ENCODE assay signal across 8 cellular contexts in the genomic region with DNA sequence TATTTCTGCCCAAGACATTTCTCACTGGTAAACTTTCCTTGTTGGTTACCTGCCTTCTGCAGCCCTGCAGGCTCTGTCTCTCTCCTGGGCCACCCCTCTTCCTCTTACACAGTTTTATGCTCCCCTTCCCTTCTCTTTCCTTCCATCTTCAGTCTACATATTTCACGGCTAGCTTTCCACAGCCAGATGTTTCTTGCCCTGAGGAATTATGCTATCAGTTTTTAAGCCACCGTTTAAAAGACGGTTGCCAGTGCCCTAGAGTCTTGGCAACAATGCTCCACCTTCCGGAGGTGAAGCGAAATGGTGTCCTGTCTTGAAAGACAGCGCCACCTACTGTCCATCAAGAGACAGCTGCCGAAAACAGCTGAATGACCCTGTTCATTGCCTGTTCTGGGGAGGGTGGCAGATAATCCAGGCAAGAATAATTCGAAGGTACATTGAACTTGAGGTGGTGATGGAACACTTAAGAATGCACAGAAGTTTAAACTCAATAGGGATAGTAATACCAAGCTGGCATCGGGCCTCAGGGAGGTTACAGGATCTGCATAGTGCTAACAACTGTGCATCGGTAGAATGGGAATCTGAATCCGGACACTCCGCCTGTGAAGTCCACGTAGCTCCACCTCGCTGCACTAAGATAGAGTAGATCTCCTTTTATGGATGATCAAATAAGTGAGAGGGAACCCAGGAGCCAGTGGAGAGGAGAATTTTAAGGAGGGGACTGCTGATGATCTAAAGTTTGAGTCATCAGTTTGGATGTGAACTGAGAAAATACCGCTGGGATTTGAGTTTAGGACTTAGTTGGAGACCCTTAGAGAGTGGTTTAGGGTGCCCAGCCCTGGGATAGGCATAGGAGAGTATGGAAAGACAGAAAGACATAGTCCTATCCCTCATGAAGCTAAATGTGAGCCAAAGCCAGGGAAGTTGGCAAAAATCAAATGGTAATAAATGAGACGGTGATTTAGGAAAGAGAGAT. TPM values are rescaled to one million over a fixed set of nuclear protein-coding genes. Genes with fewer than 3 reads are reported as not detected.
DNase-seq lines count a peak whose midpoint lies in the region; ATAC-seq, FAIRE-seq and TF ChIP-seq lines count a peak whose summit lies in the region.

No MANE protein-coding gene starts in this region.

- no peaks in the 10 kb centered on the region for H3K36me3 ChIP-seq in ACC112 (ENCODE audit: insufficient read depth, low read length)
- no peaks in the 10 kb centered on the region for H3K36me3 ChIP-seq in neuronal stem cell (replicated peaks in 1 of 2; ENCODE audit: control insufficient read depth in 2 of 2, insufficient read depth in 2 of 2, low read length in 2 of 2)

- H3K4ac ChIP-seq in neuronal stem cell (ENCODE audit: low read length) = no peak overlapping the region

- H3K9me3 ChIP-seq in neuronal stem cell (replicated peaks in 1 of 2; ENCODE audit: control insufficient read depth in 2 of 2, insufficient read depth in 1 of 2, low read depth in 1 of 2, low read length in 2 of 2) = no peaks in the 10 kb centered on the region

- no peaks in the 10 kb centered on the region for H3K9me3 Mint-ChIP-seq in activated T-helper 17 cell treated with anti-CD3 and anti-CD28 coated beads, Interleukin-2, amount 50 U/mL, for 72 hours

- no peak overlapping the region for H2AK5ac ChIP-seq in neuronal stem cell (ENCODE audit: low read depth, low read length)

- no peak overlapping the region for H3K9ac ChIP-seq in neuronal stem cell (ENCODE audit: low read depth, low read length, poor library complexity)

- peaks cover 47% of the 10 kb centered on the region for H3K27me3 Mint-ChIP-seq in activated T-helper 17 cell treated with anti-CD3 and anti-CD28 coated beads, Interleukin-2, amount 50 U/mL, for 72 hours

- peak; percentile 71 for DNase-seq in GM18507 (ENCODE audit: extremely low spot score, insufficient read length, low read depth)
- peak; percentile 70 to 86 for DNase-seq in SHP77 (lab: John Stamatoyannopoulos, UW)
- DNase-seq in fibroblast of the conjunctiva (ENCODE audit: low read depth) = peak; percentile 74
- peak; percentile 79 for DNase-seq in neuronal stem cell (ENCODE audit: low spot score)
- DNase-seq in substantia nigra (lab: John Stamatoyannopoulos, UW) = peak in 38 of 49 donors; percentile 2 to 77 (median 34)

- peak overlapping the region; percentile 9 for H2AFZ ChIP-seq in ACC112 (ENCODE audit: low read length, unreplicated experiment)
- H2AFZ ChIP-seq in neuronal stem cell (ENCODE audit: low read length) = no peak overlapping the region

- H3K27me3 ChIP-seq in ACC112 (ENCODE audit: insufficient read depth, low read length) = peaks cover 84% of the 10 kb centered on the region
- H3K27me3 ChIP-seq in neuronal stem cell (ENCODE audit: control insufficient read depth in 3 of 3, insufficient read depth in 3 of 3, low read depth in 1 of 3, low read length in 3 of 3) = peaks cover 8 to 54% (median 41%) of the 10 kb centered on the region in 3 experiments

- no peak overlapping the region for H4K91ac ChIP-seq in neuronal stem cell (ENCODE audit: low read depth, low read length, poor library complexity)

- H3K79me1 ChIP-seq in neuronal stem cell (ENCODE audit: low read depth, low read length) = no peaks in the 10 kb centered on the region

- WGBS in neuronal stem cell (ENCODE audit: extremely low coverage in 2 of 2, insufficient read length in 2 of 2, insufficient replicate concordance in 1 of 2), 2 donors = no CpG with 5 or more reads among the region's 16 CpGs

- H3K4me3 ChIP-seq in ACC112 (ENCODE audit: low read depth, low read length) = peak overlapping the region; percentile 58; the same call in 1 of the 2 replicates
- H3K4me3 ChIP-seq in neuronal stem cell (ENCODE audit: low read length in 2 of 2) = no peak overlapping the region

- H3K4me3 Mint-ChIP-seq in activated T-helper 17 cell treated with anti-CD3 and anti-CD28 coated beads, Interleukin-2, amount 50 U/mL, for 72 hours = peak overlapping the region; percentile 2

- H2BK15ac ChIP-seq in neuronal stem cell (ENCODE audit: low read length) = no peak overlapping the region

- H3K18ac ChIP-seq in neuronal stem cell (ENCODE audit: low read length) = no peak overlapping the region

- peak; percentile 86 for ATAC-seq in activated T-helper 17 cell treated with anti-CD3 and anti-CD28 coated beads, Interleukin-2, amount 50 U/mL, for 72 hours (replicated peaks)

- H3K4me1 ChIP-seq in ACC112 (ENCODE audit: control insufficient read depth, insufficient read depth, low read length, unreplicated experiment) = peaks cover 10% of the 10 kb centered on the region
- H3K4me1 ChIP-seq in neuronal stem cell (ENCODE audit: control insufficient read depth in 2 of 2, insufficient read depth in 1 of 2, low read depth in 1 of 2, low read length in 2 of 2) = peaks cover 0 to 3% of the 10 kb centered on the region in 2 donors

- H2BK120ac ChIP-seq in neuronal stem cell (ENCODE audit: low read depth, low read length) = no peak overlapping the region

- H2BK5ac ChIP-seq in neuronal stem cell (ENCODE audit: low read length) = no peak overlapping the region

- peak; percentile 91 for FAIRE-seq in GM18507 (lab: Jason Lieb, UNC)

- peaks cover 7% of the 10 kb centered on the region for H3K4me1 Mint-ChIP-seq in activated T-helper 17 cell treated with anti-CD3 and anti-CD28 coated beads, Interleukin-2, amount 50 U/mL, for 72 hours

- TF ChIP-seq CTCF in LNCAP (IDR thresholded peaks at IDR 0.05) = peak; percentile 98

- no peak overlapping the region for H2BK12ac ChIP-seq in neuronal stem cell (ENCODE audit: low read length)

- peak overlapping the region; percentile 2 for H3K27ac Mint-ChIP-seq in activated T-helper 17 cell treated with anti-CD3 and anti-CD28 coated beads, Interleukin-2, amount 50 U/mL, for 72 hours

- H3K4me2 ChIP-seq in neuronal stem cell (ENCODE audit: insufficient read depth, low read length, poor library complexity, severe bottlenecking) = no peak overlapping the region

- no peak overlapping the region for H3K27ac ChIP-seq in ACC112 (ENCODE audit: low read depth, low read length)
- H3K27ac ChIP-seq in neuronal stem cell (replicated peaks; ENCODE audit: low read length) = no peak overlapping the region
- H3K27ac ChIP-seq in substantia nigra (ENCODE audit: low read depth, low read length, poor library complexity, severe bottlenecking) = no peak overlapping the region

- H3K79me2 ChIP-seq in ACC112 (ENCODE audit: control insufficient read depth, insufficient read depth, low read length, unreplicated experiment) = no peaks in the 10 kb centered on the region

- H3K23ac ChIP-seq in neuronal stem cell (ENCODE audit: low read depth, low read length, poor library complexity) = no peak overlapping the region

- H4K8ac ChIP-seq in neuronal stem cell (ENCODE audit: low read depth, low read length) = no peak overlapping the region

- no peaks in the 10 kb centered on the region for H3K36me3 Mint-ChIP-seq in activated T-helper 17 cell treated with anti-CD3 and anti-CD28 coated beads, Interleukin-2, amount 50 U/mL, for 72 hours (ENCODE audit: low read depth)

- H3K14ac ChIP-seq in neuronal stem cell (ENCODE audit: low read length) = no peak overlapping the region

RNA-seq across cellular contexts. Expression of a gene that starts 4.8 kb away (rescaled TPM):
- total RNA-seq in activated T-helper 17 cell treated with anti-CD3 and anti-CD28 coated beads, Interleukin-2, amount 50 U/mL, for 72 hours = not detected
- not detected for polyA plus RNA-seq in neuronal stem cell (2013, experiment 1 of 2)
- not detected for polyA plus RNA-seq in neuronal stem cell (2013, experiment 2 of 2)

RNA-seq across cellular contexts. Expression of a gene that starts 18.3 kb away (rescaled TPM):
- total RNA-seq in activated T-helper 17 cell treated with anti-CD3 and anti-CD28 coated beads, Interleukin-2, amount 50 U/mL, for 72 hours = not detected
- not detected for polyA plus RNA-seq in neuronal stem cell (2013, experiment 1 of 2)
- not detected for polyA plus RNA-seq in neuronal stem cell (2013, experiment 2 of 2)

RNA-seq across cellular contexts. Expression of a gene that starts 29.8 kb away (rescaled TPM):
- total RNA-seq in activated T-helper 17 cell treated with anti-CD3 and anti-CD28 coated beads, Interleukin-2, amount 50 U/mL, for 72 hours = under 1 TPM in 1 of 2 donors, not detected in 1; 0.16 TPM
- polyA plus RNA-seq in neuronal stem cell (2013, experiment 1 of 2) = not detected
- polyA plus RNA-seq in neuronal stem cell (2013, experiment 2 of 2) = not detected

RNA-seq across cellular contexts. Expression of a gene that starts 32.2 kb away (rescaled TPM):
- not detected for total RNA-seq in activated T-helper 17 cell treated with anti-CD3 and anti-CD28 coated beads, Interleukin-2, amount 50 U/mL, for 72 hours
- polyA plus RNA-seq in neuronal stem cell (2013, experiment 1 of 2) = 0.07 TPM
- 0.04 TPM for polyA plus RNA-seq in neuronal stem cell (2013, experiment 2 of 2)

RNA-seq across cellular contexts. Expression of a gene that starts 55.6 kb away (rescaled TPM):
- total RNA-seq in activated T-helper 17 cell treated with anti-CD3 and anti-CD28 coated beads, Interleukin-2, amount 50 U/mL, for 72 hours = not detected
- 0.13 TPM for polyA plus RNA-seq in neuronal stem cell (2013, experiment 1 of 2)
- 0.22 TPM for polyA plus RNA-seq in neuronal stem cell (2013, experiment 2 of 2)
